In the genomic region with DNA sequence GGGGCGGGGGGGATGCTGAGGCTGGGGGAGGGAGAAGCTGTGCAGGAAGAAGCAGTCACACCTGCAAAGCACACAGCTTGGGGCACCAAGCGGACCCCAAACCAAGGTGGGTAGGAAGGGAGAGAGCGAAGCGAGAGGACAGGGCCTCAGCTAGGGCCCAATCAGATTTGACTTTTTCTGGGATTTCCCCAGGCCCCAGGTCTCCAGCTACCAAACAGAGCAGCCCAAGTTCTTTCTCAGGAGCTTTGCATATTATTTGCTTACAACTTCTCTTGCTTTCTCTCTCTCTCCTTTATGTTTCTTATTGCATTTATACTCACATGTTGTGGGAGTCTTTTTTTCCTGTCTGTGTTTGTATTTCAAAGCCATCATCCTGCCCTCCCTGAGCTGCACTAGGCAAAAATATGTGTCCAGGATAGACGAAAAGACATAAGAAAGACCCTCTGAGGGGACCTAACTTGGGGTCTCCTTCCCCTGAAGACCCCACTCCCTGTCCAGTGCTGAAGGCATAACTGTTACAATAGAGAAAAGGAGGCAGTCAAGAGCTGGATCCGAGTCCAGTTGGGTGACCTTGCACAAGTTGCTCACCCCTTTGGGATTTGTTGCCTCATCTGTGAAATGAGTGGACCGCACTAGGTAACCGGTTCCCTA, we compare ENCODE assay signal across 9 cellular contexts. TPM values are rescaled to one million over a fixed set of nuclear protein-coding genes. Genes with fewer than 3 reads are reported as not detected.
DNase-seq lines count a peak whose midpoint lies in the region; ATAC-seq and TF ChIP-seq lines count a peak whose summit lies in the region.
"Had no signal": no experiment of that assay in that cellular context is flagged by ENCODE, and none has a peak within 500 bp of the region (broad histone marks: within the 10 kb centered on the region; RNA-seq: fewer than 3 reads in every experiment).

No MANE protein-coding gene starts in this region.

- TF ChIP-seq POLR2A in erythroblast (IDR thresholded peaks at IDR 0.05; ENCODE audit: low read length), result no peak

- DNase-seq in activated CD4-positive, alpha-beta T cell treated with anti-CD3 and anti-CD28 coated beads, Interleukin-2, amount 10 ng/mL, durations not matched to agents 7 days and 5 days, result no peak
- DNase-seq in activated CD4-positive, alpha-beta T cell treated with anti-CD3 and anti-CD28 coated beads for 1 hour, result no peak
- peak; percentile 22 for DNase-seq in RPMI8226
- no peak for DNase-seq in erythroblast (lab: John Stamatoyannopoulos, UW)
- no peak for DNase-seq in NCI-H345 treated with DMSO at 0.1 percent for 48 hours (lab: John Stamatoyannopoulos, UW; ENCODE audit: unreplicated experiment)
- DNase-seq in progenitor cell of endocrine pancreas (ENCODE audit: low spot score, unreplicated experiment), result no peak

- CTCF ChIA-PET in activated CD4-positive, alpha-beta T cell treated with anti-CD3 and anti-CD28 coated beads, Interleukin-2, amount 10 ng/mL, durations not matched to agents 7 days and 5 days (lab: Charles Lee), result interaction anchor here (0.7 to 6.1 kb wide), 31 partner anchors 10 to 231 kb away, joined by 3 to 88 read pairs (median 7); a partner anchor contains a TSS

- H3K27ac Mint-ChIP-seq in activated CD4-positive, alpha-beta T cell treated with anti-CD3 and anti-CD28 coated beads, Interleukin-2, amount 10 ng/mL, durations not matched to agents 7 days and 5 days, result peak overlapping the region; percentile 88
- H3K27ac Mint-ChIP-seq in stimulated activated memory B cell treated with anti-CD40 and anti-IgM and Interleukin-4, amounts not matched to agents 10 μg/mL and 1 μg/mL and 100 μg/mL, for 72 hours, result peak overlapping the region; percentile 94
- no peak overlapping the region for H3K27ac Mint-ChIP-seq in progenitor cell of endocrine pancreas

- no peak for TF ChIP-seq CTCF in progenitor cell of endocrine pancreas (IDR thresholded peaks at IDR 0.05; ENCODE audit: unreplicated experiment)

- peaks cover 3% of the 10 kb centered on the region for H3K27me3 Mint-ChIP-seq in activated CD4-positive, alpha-beta T cell treated with anti-CD3 and anti-CD28 coated beads, Interleukin-2, amount 10 ng/mL, durations not matched to agents 7 days and 5 days
- no peaks in the 10 kb centered on the region for H3K27me3 Mint-ChIP-seq in stimulated activated memory B cell treated with anti-CD40 and anti-IgM and Interleukin-4, amounts not matched to agents 10 μg/mL and 1 μg/mL and 100 μg/mL, for 72 hours
- no peaks in the 10 kb centered on the region for H3K27me3 Mint-ChIP-seq in progenitor cell of endocrine pancreas

- peak overlapping the region; percentile 74 for H3K4me3 Mint-ChIP-seq in activated CD4-positive, alpha-beta T cell treated with anti-CD3 and anti-CD28 coated beads, Interleukin-2, amount 10 ng/mL, durations not matched to agents 7 days and 5 days
- peak overlapping the region; percentile 35 for H3K4me3 Mint-ChIP-seq in stimulated activated memory B cell treated with anti-CD40 and anti-IgM and Interleukin-4, amounts not matched to agents 10 μg/mL and 1 μg/mL and 100 μg/mL, for 72 hours
- H3K4me3 Mint-ChIP-seq in progenitor cell of endocrine pancreas (ENCODE audit: low read depth), result no peak overlapping the region

- H3K4me1 Mint-ChIP-seq in activated CD4-positive, alpha-beta T cell treated with anti-CD3 and anti-CD28 coated beads, Interleukin-2, amount 10 ng/mL, durations not matched to agents 7 days and 5 days, result peaks cover 58% of the 10 kb centered on the region
- peaks cover 60% of the 10 kb centered on the region for H3K4me1 Mint-ChIP-seq in stimulated activated memory B cell treated with anti-CD40 and anti-IgM and Interleukin-4, amounts not matched to agents 10 μg/mL and 1 μg/mL and 100 μg/mL, for 72 hours
- H3K4me1 Mint-ChIP-seq in progenitor cell of endocrine pancreas (ENCODE audit: low read depth), result peaks cover 31% of the 10 kb centered on the region

- POLR2A ChIA-PET in activated CD4-positive, alpha-beta T cell treated with anti-CD3 and anti-CD28 coated beads, Interleukin-2, amount 10 ng/mL, durations not matched to agents 7 days and 5 days (lab: Charles Lee), result interaction anchor here (1.0 kb wide), 1 partner anchor 143 kb away, joined by 4 read pairs; no protein-coding TSS in a partner anchor

- H3K36me3 Mint-ChIP-seq in activated CD4-positive, alpha-beta T cell treated with anti-CD3 and anti-CD28 coated beads, Interleukin-2, amount 10 ng/mL, durations not matched to agents 7 days and 5 days (ENCODE audit: low read depth), result no peaks in the 10 kb centered on the region
- H3K36me3 Mint-ChIP-seq in stimulated activated memory B cell treated with anti-CD40 and anti-IgM and Interleukin-4, amounts not matched to agents 10 μg/mL and 1 μg/mL and 100 μg/mL, for 72 hours, result no peaks in the 10 kb centered on the region
- no peaks in the 10 kb centered on the region for H3K36me3 Mint-ChIP-seq in progenitor cell of endocrine pancreas (ENCODE audit: insufficient read depth)
- H3K36me3 Mint-ChIP-seq: brain had no signal

- peak; percentile 35 for ATAC-seq in HG02642 (IDR thresholded peaks at IDR 0.05; ENCODE audit: poor library complexity, unreplicated experiment)
- peak; percentile 37 for ATAC-seq in stimulated activated memory B cell treated with anti-CD40 and anti-IgM and Interleukin-4, amounts not matched to agents 10 μg/mL and 1 μg/mL and 100 μg/mL, for 72 hours

- no peaks in the 10 kb centered on the region for H3K9me3 Mint-ChIP-seq in activated CD4-positive, alpha-beta T cell treated with anti-CD3 and anti-CD28 coated beads, Interleukin-2, amount 10 ng/mL, durations not matched to agents 7 days and 5 days
- no peaks in the 10 kb centered on the region for H3K9me3 Mint-ChIP-seq in stimulated activated memory B cell treated with anti-CD40 and anti-IgM and Interleukin-4, amounts not matched to agents 10 μg/mL and 1 μg/mL and 100 μg/mL, for 72 hours
- no peaks in the 10 kb centered on the region for H3K9me3 Mint-ChIP-seq in progenitor cell of endocrine pancreas (ENCODE audit: low read depth)

RNA-seq across cellular contexts. Expression of a gene that starts 50.6 kb away (rescaled TPM):
- 10 to 100 TPM; 36.3 to 44.2 TPM for total RNA-seq in activated CD4-positive, alpha-beta T cell treated with anti-CD3 and anti-CD28 coated beads, Interleukin-2, amount 10 ng/mL, durations not matched to agents 7 days and 5 days
- 39.4 and 41.4 TPM in 2 replicates for total RNA-seq in progenitor cell of endocrine pancreas
